Comparison of ENCODE assay signal across 9 cellular contexts in genomic region chr9:69174645-69175487, GRCh38. TPM values are rescaled to one million over a fixed set of nuclear protein-coding genes. Genes with fewer than 3 reads are reported as not detected.
DNase-seq lines count a peak whose midpoint lies in the region; ATAC-seq, FAIRE-seq and TF ChIP-seq lines count a peak whose summit lies in the region.
"Had no signal": no experiment of that assay in that cellular context is flagged by ENCODE, and none has a peak within 500 bp of the region (broad histone marks: within the 10 kb centered on the region; RNA-seq: fewer than 3 reads in every experiment).

No MANE protein-coding gene starts in this region.

- H3K9ac ChIP-seq in endothelial cell of umbilical vein (replicated peaks; ENCODE audit: extremely low read depth, insufficient read depth, low read length): peak overlapping the region; percentile 61

- H3K9me1 ChIP-seq in endothelial cell of umbilical vein (replicated peaks; ENCODE audit: control insufficient read depth, extremely low read depth, insufficient read depth, low read length): no peaks in the 10 kb centered on the region

- TF ChIP-seq POLR2A in endothelial cell of umbilical vein (IDR thresholded peaks at IDR 0.05; ENCODE audit: low read depth, low read length) (no peak), suprapubic skin (IDR thresholded peaks at IDR 0.05) (no peak)

- 9% methylated on average over 19 of the region's 19 CpGs for WGBS in suprapubic skin

- H4K20me1 ChIP-seq in endothelial cell of umbilical vein (replicated peaks; ENCODE audit: control insufficient read depth, extremely low read depth, insufficient read depth, low read length): no peaks in the 10 kb centered on the region

- POLR2A ChIA-PET in endothelial cell of umbilical vein (lab: Charles Lee): interaction anchor here (0.7 kb wide), 2 partner anchors 19 to 44 kb away, joined by 3 to 5 read pairs; no protein-coding TSS in a partner anchor

- peak; percentile 54 for ATAC-seq in GM21576 (IDR thresholded peaks at IDR 0.05; ENCODE audit: unreplicated experiment)

- TF ChIP-seq CTCF in endothelial cell of umbilical vein (IDR thresholded peaks at IDR 0.05; ENCODE audit: extremely low read depth in 1 of 2, insufficient read depth in 1 of 2, low read depth in 1 of 2, low read length in 2 of 2) (no peak), suprapubic skin (IDR thresholded peaks at IDR 0.05) (no peak)

- BruUV-seq in endothelial cell of umbilical vein (replicated peaks; lab: Mats Ljungman, UMichigan): TSS peak; percentile 27

- no peak overlapping the region for H2AFZ ChIP-seq in endothelial cell of umbilical vein (ENCODE audit: low read depth, low read length)

- H3K9me3 ChIP-seq in endothelial cell of umbilical vein (replicated peaks; ENCODE audit: control insufficient read depth, insufficient read depth, low read length) (no peaks in the 10 kb centered on the region), suprapubic skin (no peaks in the 10 kb centered on the region)

- dilution Hi-C loops in endothelial cell of umbilical vein (cut with MboI; ENCODE audit: extremely low pct_ligation_motif_present, low sequenced_read_pairs): no loop called here

- H3K79me2 ChIP-seq in endothelial cell of umbilical vein (ENCODE audit: control insufficient read depth, insufficient read depth, low read length): peaks cover 77% of the 10 kb centered on the region

- no peaks in the 10 kb centered on the region for H3K36me3 ChIP-seq in endothelial cell of umbilical vein (ENCODE audit: control insufficient read depth in 2 of 2, extremely low read depth in 1 of 2, insufficient read depth in 2 of 2, low read length in 2 of 2)
- no peaks in the 10 kb centered on the region for H3K36me3 ChIP-seq in suprapubic skin

- H3K27me3 ChIP-seq in endothelial cell of umbilical vein (ENCODE audit: control insufficient read depth in 2 of 2, insufficient read depth in 2 of 2, low read length in 2 of 2): no peaks in the 10 kb centered on the region
- H3K27me3 ChIP-seq in suprapubic skin: no peaks in the 10 kb centered on the region

- H3K4me3 ChIP-seq in endothelial cell of umbilical vein (replicated peaks in 1 of 3; ENCODE audit: insufficient read depth in 1 of 3, low read depth in 1 of 3, low read length in 3 of 3) (peak overlapping the region; percentile 60 to 73 (median 64)), suprapubic skin (peak overlapping the region; percentile 62)

- H3K4me1 ChIP-seq in endothelial cell of umbilical vein (ENCODE audit: control insufficient read depth, extremely low read depth, insufficient read depth, low read length): peaks cover 70% of the 10 kb centered on the region
- H3K4me1 ChIP-seq in suprapubic skin: peaks cover 74% of the 10 kb centered on the region

- intact Hi-C loops in endothelial cell of umbilical vein (cut with micrococcal nuclease): no loop called here

- H3K27ac ChIP-seq in endothelial cell of umbilical vein (ENCODE audit: insufficient read depth, low read depth, low read length) (peak overlapping the region; percentile 81), suprapubic skin (peak overlapping the region; percentile 83)

- FAIRE-seq in HTR-8/SVneo (lab: Jason Lieb, UNC): no peak
- FAIRE-seq in endothelial cell of umbilical vein (lab: Jason Lieb, UNC): peak; percentile 59
- FAIRE-seq: A204.1 had no signal

- no peak for TF ChIP-seq EP300 in suprapubic skin (IDR thresholded peaks at IDR 0.05)

- H3K4me2 ChIP-seq in endothelial cell of umbilical vein (ENCODE audit: insufficient read depth, low read length): peak overlapping the region; percentile 57

- CTCF ChIA-PET in endothelial cell of umbilical vein (lab: Charles Lee): interaction anchor here (0.9 to 6.7 kb wide), 14 partner anchors 9 to 140 kb away, joined by 3 to 38 read pairs (median 4); partner anchors contain the start of gene FXN

- DNase-seq in NCI-H1105 treated with DMSO at 0.1 percent for 48 hours (lab: John Stamatoyannopoulos, UW): peak; percentile 14
- no peak for DNase-seq in NCI-H1105 (lab: John Stamatoyannopoulos, UW)
- peak; percentile 82 for DNase-seq in HTR-8/SVneo (ENCODE audit: insufficient read length, low spot score)
- DNase-seq in UCSD-AML1 (lab: John Stamatoyannopoulos, UW; ENCODE audit: unreplicated experiment): peak; percentile 33
- DNase-seq in endothelial cell of umbilical vein (ENCODE audit: low read depth, low spot score): peak; percentile 57
- DNase-seq in midbrain (lab: John Stamatoyannopoulos, UW): peak; percentile 42
- DNase-seq in suprapubic skin (ENCODE audit: low spot score in 2 of 2): peak in 1 of 2 donors; percentile 66

TF ChIP-seq in endothelial cell of umbilical vein, 7 proteins besides CTCF, POLR2A, EP300 and RAD21:
- no peak for TF ChIP-seq MAX (IDR thresholded peaks at IDR 0.05; ENCODE audit: insufficient read depth, insufficient read length)
- no peak for TF ChIP-seq JUN (IDR thresholded peaks at IDR 0.05; ENCODE audit: borderline replicate concordance, insufficient read depth, insufficient read length, low read depth)
- TF ChIP-seq EZH2 (IDR thresholded peaks at IDR 0.05; ENCODE audit: borderline replicate concordance, low read depth, low read length, severe bottlenecking): no peak
- no peak for TF ChIP-seq POLR2AphosphoS5 (IDR thresholded peaks at IDR 0.05; ENCODE audit: insufficient read depth, low read depth, low read length)
- TF ChIP-seq FOS (IDR thresholded peaks at IDR 0.05; ENCODE audit: borderline replicate concordance, insufficient read depth, low read length): no peak
- no peak for TF ChIP-seq GATA2 (IDR thresholded peaks at IDR 0.05; ENCODE audit: insufficient read depth, insufficient read length, low read depth, low read length)
- TF ChIP-seq MYC (IDR thresholded peaks at IDR 0.05; ENCODE audit: low read depth, low read length): no peak

RNA-seq across cellular contexts. Expression of gene TJP2, which starts 0.8 kb away (rescaled TPM):
- 167 and 168 TPM in 2 replicates for total RNA-seq in endothelial cell of umbilical vein
- polyA plus RNA-seq in endothelial cell of umbilical vein: 75.2 and 83.0 TPM in 2 replicates
- polyA plus RNA-seq in endothelial cell of umbilical vein (2011; cell fraction: cytosol; rRNA removed): 66.2 and 67.4 TPM in 2 replicates
- polyA plus RNA-seq in endothelial cell of umbilical vein (2011; cell fraction: nucleus; rRNA removed): 166 and 182 TPM in 2 replicates
- 103 and 130 TPM in 2 replicates for polyA plus RNA-seq in endothelial cell of umbilical vein (2012)
- 125 and 131 TPM in 2 replicates for polyA minus RNA-seq in endothelial cell of umbilical vein
- polyA minus RNA-seq in endothelial cell of umbilical vein (2011; cell fraction: cytosol; rRNA and poly(A)+ RNA removed): 22.0 TPM
- polyA minus RNA-seq in endothelial cell of umbilical vein (2011; cell fraction: nucleus; rRNA and poly(A)+ RNA removed): 133 and 134 TPM in 2 replicates
- total RNA-seq in suprapubic skin: 100 to 1,000 TPM in 3 of 4 donors, 10 to 100 TPM in 1; 96.3 to 240 (median 117) TPM
